23 cellular contexts compared by ENCODE assay signal in the genomic region with DNA sequence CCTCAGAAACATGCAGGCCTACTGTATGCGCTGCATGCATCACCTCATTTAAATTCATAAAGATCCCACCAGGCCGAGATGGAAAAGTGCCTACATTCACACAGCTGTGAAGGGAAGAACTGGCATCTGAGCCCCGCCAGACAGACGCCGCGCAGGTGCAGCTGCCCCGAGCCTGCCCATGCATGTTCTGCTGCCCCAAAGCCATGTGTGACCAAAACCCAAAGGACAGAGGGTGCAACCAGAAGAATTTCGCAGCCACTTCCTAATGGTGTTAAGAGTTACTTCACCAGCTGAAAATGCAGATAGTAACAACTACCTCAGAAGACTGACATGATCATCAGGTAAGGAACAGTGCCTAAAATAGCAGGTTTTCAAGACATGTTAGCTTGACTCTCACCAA. TPM values are rescaled to one million over a fixed set of nuclear protein-coding genes. Genes with fewer than 3 reads are reported as not detected.
"Had no signal": no experiment of that assay in that cellular context is flagged by ENCODE, and none has a peak within 500 bp of the region (broad histone marks: within the 10 kb centered on the region; RNA-seq: fewer than 3 reads in every experiment).

No MANE protein-coding gene starts in this region.

- H3K27ac ChIP-seq: dorsolateral prefrontal cortex, tibial artery, uterus had no signal

- H3K27ac Mint-ChIP-seq: activated B cell treated with CpG ODN at 0.5 μM for 24 hours; activated CD8-positive, alpha-beta T cell treated with anti-CD3 and anti-CD28 coated beads, Interleukin-2, amount 10 ng/mL, durations not matched to agents 7 days and 5 days; activated naive CD4-positive, alpha-beta T cell treated with anti-CD3 and anti-CD28 coated beads, Interleukin-2, amount 10 ng/mL, durations not matched to agents 7 days and 5 days; activated naive CD8-positive, alpha-beta T cell treated with anti-CD3 and anti-CD28 coated beads, Interleukin-2, amount 50 U/mL, for 24 hours; brain; T-helper 2 cell treated with Interferon-gamma antibody and Interleukin-4, amounts not matched to agents 5 μg/mL and 100 μg/mL, for 36 hours had no signal

- H3K9me3 ChIP-seq: tibial artery, uterus had no signal

- H3K4me1 Mint-ChIP-seq: activated B cell treated with CpG ODN at 0.5 μM for 24 hours; activated naive CD4-positive, alpha-beta T cell treated with anti-CD3 and anti-CD28 coated beads, Interleukin-2, amount 10 ng/mL, durations not matched to agents 7 days and 5 days; activated naive CD8-positive, alpha-beta T cell treated with anti-CD3 and anti-CD28 coated beads, Interleukin-2, amount 50 U/mL, for 24 hours; nephron had no signal

- H3K36me3 ChIP-seq: tibial artery, uterus had no signal

- H3K9me3 Mint-ChIP-seq: activated B cell treated with CpG ODN at 0.5 μM for 24 hours; activated naive CD4-positive, alpha-beta T cell treated with anti-CD3 and anti-CD28 coated beads, Interleukin-2, amount 10 ng/mL, durations not matched to agents 7 days and 5 days; activated naive CD8-positive, alpha-beta T cell treated with anti-CD3 and anti-CD28 coated beads, Interleukin-2, amount 50 U/mL, for 24 hours; activated T-cell treated with anti-CD3 and anti-CD28 coated beads, Interleukin-2, amount 50 U/mL, for 4 hours; nephron; T-helper 2 cell treated with Interferon-gamma antibody and Interleukin-4, amounts not matched to agents 5 μg/mL and 100 μg/mL, for 36 hours had no signal

- DNase-seq: activated B cell treated with CpG ODN at 0.5 μM for 24 hours; activated CD4-positive, alpha-beta T cell treated with anti-CD3 and anti-CD28 coated beads for 48 hours; activated CD8-positive, alpha-beta T cell treated with anti-CD3 and anti-CD28 coated beads, Interleukin-2, amount 10 ng/mL, durations not matched to agents 7 days and 5 days; activated effector memory CD4-positive, alpha-beta T cell treated with Interleukin-2 at 50 U/mL for 16 hours; activated naive CD4-positive, alpha-beta T cell treated with anti-CD3 and anti-CD28 coated beads, Interleukin-2, amount 10 ng/mL, durations not matched to agents 7 days and 5 days; activated naive CD8-positive, alpha-beta T cell treated with anti-CD3 and anti-CD28 coated beads, Interleukin-2, amount 50 U/mL, for 24 hours; activated T-cell treated with anti-CD3 and anti-CD28 coated beads, Interleukin-2, amount 50 U/mL, for 4 hours; anterior cingulate cortex; caudate nucleus; dorsolateral prefrontal cortex; erythroblast; kidney; midbrain; stimulated activated CD4-positive, alpha-beta T cell treated with anti-CD3 and anti-CD28 coated beads, Interleukin-2, amount 100 ng/mL, for 24 hours; stimulated activated naive CD4-positive, alpha-beta T cell treated with Interleukin-2 at 50 U/mL for 16 hours; tibial artery; uterus had no signal

- H3K36me3 Mint-ChIP-seq: activated naive CD4-positive, alpha-beta T cell treated with anti-CD3 and anti-CD28 coated beads, Interleukin-2, amount 10 ng/mL, durations not matched to agents 7 days and 5 days; brain had no signal

- H3K27me3 ChIP-seq: dorsolateral prefrontal cortex, tibial artery, uterus had no signal

- H3K27me3 Mint-ChIP-seq: progenitor cell of endocrine pancreas had no signal

- H3K4me3 Mint-ChIP-seq: activated B cell treated with CpG ODN at 0.5 μM for 24 hours; activated CD8-positive, alpha-beta T cell treated with anti-CD3 and anti-CD28 coated beads, Interleukin-2, amount 10 ng/mL, durations not matched to agents 7 days and 5 days; activated naive CD4-positive, alpha-beta T cell treated with anti-CD3 and anti-CD28 coated beads, Interleukin-2, amount 10 ng/mL, durations not matched to agents 7 days and 5 days; activated naive CD8-positive, alpha-beta T cell treated with anti-CD3 and anti-CD28 coated beads, Interleukin-2, amount 50 U/mL, for 24 hours; activated T-cell treated with anti-CD3 and anti-CD28 coated beads, Interleukin-2, amount 50 U/mL, for 4 hours; brain; nephron; T-helper 2 cell treated with Interferon-gamma antibody and Interleukin-4, amounts not matched to agents 5 μg/mL and 100 μg/mL, for 36 hours had no signal

- H3K4me3 ChIP-seq: dorsolateral prefrontal cortex, lung, tibial artery, uterus had no signal

- H3K4me1 ChIP-seq: tibial artery, uterus had no signal

RNA-seq across cellular contexts. Expression of a gene that starts 13.5 kb away (rescaled TPM):
- total RNA-seq: activated CD8-positive, alpha-beta T cell treated with anti-CD3 and anti-CD28 coated beads, Interleukin-2, amount 10 ng/mL, durations not matched to agents 7 days and 5 days; frontal cortex had no signal
